ENCODE assay signal across 20 cellular contexts in the genomic region with DNA sequence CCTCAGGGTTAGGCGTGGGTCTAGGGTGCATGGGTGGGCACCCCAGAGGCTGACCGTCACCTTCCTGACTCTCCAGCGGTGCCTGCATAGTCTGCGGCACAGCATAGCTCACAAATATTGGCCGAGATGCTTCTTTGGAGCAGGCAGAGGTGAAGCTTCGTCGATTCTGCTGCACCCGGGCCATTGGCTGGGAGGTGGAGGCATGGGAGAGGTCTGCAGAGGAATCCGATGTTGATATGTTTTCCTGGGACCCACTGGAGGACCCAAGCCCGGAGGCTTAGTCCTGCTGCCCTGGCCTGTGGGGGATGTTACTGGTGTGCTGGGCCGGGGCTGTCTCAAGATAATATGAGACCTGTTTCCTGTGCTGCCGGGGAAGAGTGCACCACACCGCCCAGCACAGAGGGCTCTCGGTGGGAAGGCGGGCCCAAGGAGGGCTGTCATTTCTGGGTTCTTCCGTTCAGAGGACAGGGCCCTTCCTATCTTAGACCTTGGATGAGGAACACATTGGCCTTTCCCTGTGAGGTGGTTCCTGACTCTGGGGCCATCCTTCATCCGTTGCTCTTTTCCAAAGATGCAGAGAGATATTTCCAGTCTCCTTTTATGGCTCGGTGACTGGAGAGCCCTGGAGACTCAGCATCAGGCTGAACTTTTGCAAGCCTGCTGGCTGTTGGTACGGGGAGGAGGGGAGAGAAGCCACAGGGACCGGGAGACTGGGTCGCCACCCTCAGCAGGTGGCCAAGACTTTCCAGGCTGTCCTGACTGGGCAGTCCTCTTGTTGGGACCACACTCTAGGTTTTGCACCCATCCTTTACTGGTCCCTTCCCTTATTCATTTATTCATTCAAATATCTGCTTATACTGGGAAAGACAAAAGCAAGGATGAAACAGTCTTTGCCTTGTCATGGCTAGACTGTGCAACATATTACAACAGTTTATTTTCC.
DNase-seq lines count a peak whose midpoint lies in the region; ATAC-seq and TF ChIP-seq lines count a peak whose summit lies in the region.
"Had no signal": no experiment of that assay in that cellular context is flagged by ENCODE, and none has a peak within 500 bp of the region (broad histone marks: within the 10 kb centered on the region; RNA-seq: fewer than 3 reads in every experiment).

No MANE protein-coding gene starts in this region.

- H4K20me1 ChIP-seq in H9 (ENCODE audit: control insufficient read depth, insufficient read depth, insufficient read length), result no peaks in the 10 kb centered on the region

- in situ Hi-C loops in KBM-7 (cut with MboI; ENCODE audit: low pct_unique_long_range_greater_than_20kb, low sequenced_read_pairs), result no loop called here

- H3K27ac ChIP-seq in H9 (ENCODE audit: insufficient read length, low read depth, low read length), result no peak overlapping the region
- no peak overlapping the region for H3K27ac ChIP-seq in mesenchymal stem cell (ENCODE audit: low read length, poor library complexity, severe bottlenecking)
- H3K27ac ChIP-seq: HL-60 had no signal

- no peaks in the 10 kb centered on the region for H3K79me2 ChIP-seq in H9 (ENCODE audit: insufficient read depth, low read length)

- no peaks in the 10 kb centered on the region for H3K27me3 ChIP-seq in BE2C
- H3K27me3 ChIP-seq in H9 (ENCODE audit: insufficient read depth, low read length), result no peaks in the 10 kb centered on the region
- no peaks in the 10 kb centered on the region for H3K27me3 ChIP-seq in mesenchymal stem cell (ENCODE audit: control insufficient read depth in 1 of 2, insufficient read depth in 1 of 2, low read length in 2 of 2)

- H3K23ac ChIP-seq in H9 (ENCODE audit: insufficient read length, low read depth, low read length), result no peak overlapping the region
- H3K23ac ChIP-seq in mesenchymal stem cell (ENCODE audit: low read length in 2 of 2), result no peak overlapping the region

- H3K4me1 Mint-ChIP-seq in H9, result peaks cover 5 to 7% of the 10 kb centered on the region in 2 experiments; a peak in 3 of 4 replicates
- peaks cover 65% of the 10 kb centered on the region for H3K4me1 Mint-ChIP-seq in glutamatergic neuron (ENCODE audit: low read depth, unreplicated experiment)
- H3K4me1 Mint-ChIP-seq: CD8-positive, alpha-beta memory T cell had no signal

- H3K4me3 Mint-ChIP-seq in H9 (no peak overlapping the region), glutamatergic neuron (ENCODE audit: unreplicated experiment) (peak overlapping the region; percentile 28)
- H3K4me3 Mint-ChIP-seq: CD8-positive, alpha-beta memory T cell; HFFc6 had no signal

- H2BK120ac ChIP-seq in H9 (ENCODE audit: low read depth, low read length, poor library complexity, severe bottlenecking), result no peak overlapping the region
- no peak overlapping the region for H2BK120ac ChIP-seq in mesenchymal stem cell (ENCODE audit: low read depth, low read length)

- H3K36me3 ChIP-seq in BE2C (no peaks in the 10 kb centered on the region), mesenchymal stem cell (ENCODE audit: control insufficient read depth in 1 of 2, insufficient read depth in 2 of 2, low read depth in 1 of 2, low read length in 2 of 2) (peaks cover 0 to 33% of the 10 kb centered on the region in 2 experiments)

- H3K9ac ChIP-seq in H9 (ENCODE audit: extremely low read depth, insufficient read length, low read length) (no peak overlapping the region), mesenchymal stem cell (ENCODE audit: low read length) (no peak overlapping the region)

- H3K9me3 Mint-ChIP-seq in H9 (no peaks in the 10 kb centered on the region), glutamatergic neuron (ENCODE audit: unreplicated experiment) (peaks cover 28% of the 10 kb centered on the region)
- no peaks in the 10 kb centered on the region for H3K9me3 Mint-ChIP-seq in activated naive CD4-positive, alpha-beta T cell treated with anti-CD3 and anti-CD28 coated beads, Interleukin-2, amount 50 U/mL, for 72 hours
- H3K9me3 Mint-ChIP-seq: CD8-positive, alpha-beta memory T cell; HFFc6 had no signal

- H3K4me1 ChIP-seq in BE2C (peaks cover 64% of the 10 kb centered on the region), H9 (ENCODE audit: insufficient read depth, low read length) (no peaks in the 10 kb centered on the region), mesenchymal stem cell (ENCODE audit: control insufficient read depth, insufficient read depth, low read depth, low read length) (peaks cover 45% of the 10 kb centered on the region)

- no peak for ATAC-seq in activated naive CD4-positive, alpha-beta T cell treated with anti-CD3 and anti-CD28 coated beads, Interleukin-2, amount 50 U/mL, for 72 hours

- H2BK5ac ChIP-seq in H9 (ENCODE audit: insufficient read length, low read length) (no peak overlapping the region), mesenchymal stem cell (ENCODE audit: low read depth, low read length, poor library complexity, severe bottlenecking) (no peak overlapping the region)

- H3K27ac Mint-ChIP-seq in H9 (peak overlapping the region in 2 of 3 experiments; percentile 50 to 71; a peak in 3 of 7 replicates), glutamatergic neuron (ENCODE audit: unreplicated experiment) (peak overlapping the region; percentile 25)
- no peak overlapping the region for H3K27ac Mint-ChIP-seq in activated naive CD4-positive, alpha-beta T cell treated with anti-CD3 and anti-CD28 coated beads, Interleukin-2, amount 50 U/mL, for 72 hours
- H3K27ac Mint-ChIP-seq: CD8-positive, alpha-beta memory T cell; HFFc6 had no signal

- H2BK20ac ChIP-seq in H9 (ENCODE audit: low read depth, low read length, poor library complexity, severe bottlenecking), result no peak overlapping the region

- H4K8ac ChIP-seq in H9 (replicated peaks; ENCODE audit: insufficient read length, low read depth, low read length) (no peak overlapping the region), mesenchymal stem cell (ENCODE audit: low read length) (no peak overlapping the region)

- H3K27me3 Mint-ChIP-seq in H9 (ENCODE audit: low read depth) (no peaks in the 10 kb centered on the region), glutamatergic neuron (ENCODE audit: unreplicated experiment) (peaks cover 24% of the 10 kb centered on the region)

- H2BK15ac ChIP-seq in H9 (ENCODE audit: low read depth, low read length), result no peak overlapping the region
- no peak overlapping the region for H2BK15ac ChIP-seq in mesenchymal stem cell (ENCODE audit: low read depth, poor library complexity, severe bottlenecking)

- no peak overlapping the region for H4K91ac ChIP-seq in H9 (ENCODE audit: insufficient read length, low read depth, low read length)
- H4K91ac ChIP-seq in mesenchymal stem cell (ENCODE audit: low read length), result peak overlapping the region; percentile 48

- H3K79me1 ChIP-seq in H9 (ENCODE audit: insufficient read depth, low read depth, low read length, poor library complexity, severe bottlenecking), result no peaks in the 10 kb centered on the region
- H3K79me1 ChIP-seq in mesenchymal stem cell (replicated peaks; ENCODE audit: low read length, poor library complexity, severe bottlenecking), result peaks cover 11% of the 10 kb centered on the region

- no peak overlapping the region for H2AFZ ChIP-seq in H9 (ENCODE audit: low read length)
- no peak overlapping the region for H2AFZ ChIP-seq in mesenchymal stem cell (ENCODE audit: low read depth, low read length)

- H3K56ac ChIP-seq in H9 (ENCODE audit: insufficient read length, low read depth, low read length), result no peak overlapping the region

- no peak overlapping the region; the same call in 1 of the 2 replicates for H3K14ac ChIP-seq in H9 (ENCODE audit: insufficient read depth, low read length)
- H3K14ac ChIP-seq in mesenchymal stem cell (ENCODE audit: low read length in 2 of 2), result peak overlapping the region in 1 of 2 experiments; percentile 6

- H3K23me2 ChIP-seq in H9 (ENCODE audit: insufficient read length, low read depth, low read length, poor library complexity, severe bottlenecking), result peaks cover 2% of the 10 kb centered on the region

- no peak overlapping the region for H3K18ac ChIP-seq in H9 (ENCODE audit: insufficient read length, low read depth, low read length)
- H3K18ac ChIP-seq in mesenchymal stem cell (ENCODE audit: low read depth in 1 of 2, low read length in 2 of 2), result peak overlapping the region; percentile 8 to 11

- DNase-seq in BE2C (peak; percentile 54), H9 (no peak), glutamatergic neuron (no peak), mesenchymal stem cell (no peak), AML-193 (lab: John Stamatoyannopoulos, UW) (no peak), NCI-H1436 (lab: John Stamatoyannopoulos, UW) (no peak), KBM-7 (no peak)
- no peak for DNase-seq in activated naive CD4-positive, alpha-beta T cell treated with anti-CD3 and anti-CD28 coated beads, Interleukin-2, amount 50 U/mL, for 72 hours (ENCODE audit: low spot score in 2 of 2)
- DNase-seq: CD8-positive, alpha-beta memory T cell; EL; GOT3; HFFc6; KG1; NCI-H1048; NCI-H2107; NCI-H226; NCI-H526 treated with DMSO at 0.1 percent for 48 hours; OCI-M1; RPMI8226 had no signal

- H2BK12ac ChIP-seq in H9 (ENCODE audit: insufficient read length, low read depth, low read length), result no peak overlapping the region
- peak overlapping the region in 1 of 2 experiments; percentile 29 for H2BK12ac ChIP-seq in mesenchymal stem cell (ENCODE audit: low read length in 2 of 2)

- TF ChIP-seq CTCF in BE2C (IDR thresholded peaks at IDR 0.05; ENCODE audit: low read depth, low read length), result no peak
- TF ChIP-seq CTCF in H9 (conservative IDR thresholded peaks at IDR 0.05), result no peak
- no peak for TF ChIP-seq CTCF in glutamatergic neuron (IDR thresholded peaks at IDR 0.05; ENCODE audit: partially characterized antibody, unreplicated experiment)

- no peak overlapping the region for H4K5ac ChIP-seq in H9 (ENCODE audit: insufficient read length, low read depth, low read length)

- no peak overlapping the region for H3K4ac ChIP-seq in H9 (ENCODE audit: low read depth, low read length)
- no peak overlapping the region for H3K4ac ChIP-seq in mesenchymal stem cell (ENCODE audit: low read depth in 1 of 2, low read length in 2 of 2)

- H3K36me3 Mint-ChIP-seq in H9 (ENCODE audit: insufficient read depth in 1 of 3, low read depth in 3 of 3) (no peaks in the 10 kb centered on the region), glutamatergic neuron (ENCODE audit: unreplicated experiment) (no peaks in the 10 kb centered on the region)
- H3K36me3 Mint-ChIP-seq in activated naive CD4-positive, alpha-beta T cell treated with anti-CD3 and anti-CD28 coated beads, Interleukin-2, amount 50 U/mL, for 72 hours, result no peaks in the 10 kb centered on the region
- H3K36me3 Mint-ChIP-seq: CD8-positive, alpha-beta memory T cell had no signal

- H3K9me3 ChIP-seq in BE2C (no peaks in the 10 kb centered on the region), H9 (ENCODE audit: control insufficient read depth, low read depth, low read length) (no peaks in the 10 kb centered on the region), mesenchymal stem cell (ENCODE audit: control insufficient read depth, low read length) (no peaks in the 10 kb centered on the region)

- no peak overlapping the region for H3K4me2 ChIP-seq in H9 (ENCODE audit: insufficient read depth, insufficient read length, low read length)
- H3K4me2 ChIP-seq in mesenchymal stem cell (ENCODE audit: low read length, poor library complexity, severe bottlenecking), result no peak overlapping the region

- no peak overlapping the region for H2AK5ac ChIP-seq in H9 (ENCODE audit: insufficient read length, low read length)
- no peak overlapping the region for H2AK5ac ChIP-seq in mesenchymal stem cell (ENCODE audit: low read length, severe bottlenecking)

- WGBS in H9 (ENCODE audit: extremely low coverage, insufficient read length, low lambda C conversion rate), result no CpG with 5 or more reads among the region's 21 CpGs
- 89% methylated on average over 19 of the region's 21 CpGs for WGBS in mesenchymal stem cell

- H3K4me3 ChIP-seq in BE2C (ENCODE audit: low read depth, low read length) (no peak overlapping the region), mesenchymal stem cell (ENCODE audit: insufficient read depth in 1 of 2, low read depth in 1 of 2, low read length in 2 of 2) (no peak overlapping the region)

- H3T11ph ChIP-seq in H9 (ENCODE audit: low read length), result no peak overlapping the region

Comparison
In these comparisons a context has a peak if more than half of its experiments do, and no peak if none do; other contexts are left out.
1. H3K27ac Mint-ChIP-seq: peak in H9 (2 of 3) and glutamatergic neuron (single experiment); none in activated naive CD4-positive, alpha-beta T cell treated with anti-CD3 and anti-CD28 coated beads, Interleukin-2, amount 50 U/mL, for 72 hours (0 of 2).